ENCODE assay signal across 1 cellular context in genomic region chr10:73840403-73841301, GRCh38.
TF ChIP-seq lines count a peak whose summit lies in the region.

No MANE protein-coding gene starts in this region.

TF ChIP-seq in HepG2, 621 proteins besides CTCF, POLR2A, EP300 and RAD21 (continued from another document and continues in another):
- peak; percentile 45; the same call in 1 of the 2 replicates for TF ChIP-seq HNF1A (IDR thresholded peaks at IDR 0.05; ENCODE audit: low read depth)
- TF ChIP-seq HNF1A (CRISPR knock-in tag; IDR thresholded peaks at IDR 0.05; ENCODE audit: borderline replicate concordance) = peak; percentile 53; the same call in 1 of the 2 replicates
- TF ChIP-seq, protein P1, sequence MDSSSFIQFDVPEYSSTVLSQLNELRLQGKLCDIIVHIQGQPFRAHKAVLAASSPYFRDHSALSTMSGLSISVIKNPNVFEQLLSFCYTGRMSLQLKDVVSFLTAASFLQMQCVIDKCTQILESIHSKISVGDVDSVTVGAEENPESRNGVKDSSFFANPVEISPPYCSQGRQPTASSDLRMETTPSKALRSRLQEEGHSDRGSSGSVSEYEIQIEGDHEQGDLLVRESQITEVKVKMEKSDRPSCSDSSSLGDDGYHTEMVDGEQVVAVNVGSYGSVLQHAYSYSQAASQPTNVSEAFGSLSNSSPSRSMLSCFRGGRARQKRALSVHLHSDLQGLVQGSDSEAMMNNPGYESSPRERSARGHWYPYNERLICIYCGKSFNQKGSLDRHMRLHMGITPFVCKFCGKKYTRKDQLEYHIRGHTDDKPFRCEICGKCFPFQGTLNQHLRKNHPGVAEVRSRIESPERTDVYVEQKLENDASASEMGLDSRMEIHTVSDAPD (CRISPR knock-in tag; IDR thresholded peaks at IDR 0.05) = no peak
- no peak for TF ChIP-seq ZNF207 (IDR thresholded peaks at IDR 0.05; ENCODE audit: borderline replicate concordance)
- TF ChIP-seq ZNF143 (CRISPR knock-in tag; IDR thresholded peaks at IDR 0.05) = peak; percentile 56; the same call in 1 of the 2 replicates
- peak in 1 of 2 experiments; percentile 72; a peak in 2 of 4 replicates for TF ChIP-seq KLF16 (CRISPR knock-in tag; IDR thresholded peaks at IDR 0.05)
- TF ChIP-seq ZNF232 (CRISPR knock-in tag; IDR thresholded peaks at IDR 0.05; ENCODE audit: borderline replicate concordance) = peak; percentile 73; the same call in 1 of the 2 replicates
- TF ChIP-seq RCOR2 (CRISPR knock-in tag; IDR thresholded peaks at IDR 0.05) = peak; percentile 87
- no peak for TF ChIP-seq ZNF513 (CRISPR knock-in tag; conservative IDR thresholded peaks at IDR 0.05)
- TF ChIP-seq KDM4B (CRISPR knock-in tag; IDR thresholded peaks at IDR 0.05) = peak; percentile 19; the same call in 1 of the 2 replicates
- no peak for TF ChIP-seq RBM39 (IDR thresholded peaks at IDR 0.05; ENCODE audit: low read depth, low read length, poor library complexity, severe bottlenecking)
- TF ChIP-seq PTBP1 (IDR thresholded peaks at IDR 0.05; ENCODE audit: low read depth, low read length, poor library complexity, severe bottlenecking) = no peak
- TF ChIP-seq, protein P2, sequence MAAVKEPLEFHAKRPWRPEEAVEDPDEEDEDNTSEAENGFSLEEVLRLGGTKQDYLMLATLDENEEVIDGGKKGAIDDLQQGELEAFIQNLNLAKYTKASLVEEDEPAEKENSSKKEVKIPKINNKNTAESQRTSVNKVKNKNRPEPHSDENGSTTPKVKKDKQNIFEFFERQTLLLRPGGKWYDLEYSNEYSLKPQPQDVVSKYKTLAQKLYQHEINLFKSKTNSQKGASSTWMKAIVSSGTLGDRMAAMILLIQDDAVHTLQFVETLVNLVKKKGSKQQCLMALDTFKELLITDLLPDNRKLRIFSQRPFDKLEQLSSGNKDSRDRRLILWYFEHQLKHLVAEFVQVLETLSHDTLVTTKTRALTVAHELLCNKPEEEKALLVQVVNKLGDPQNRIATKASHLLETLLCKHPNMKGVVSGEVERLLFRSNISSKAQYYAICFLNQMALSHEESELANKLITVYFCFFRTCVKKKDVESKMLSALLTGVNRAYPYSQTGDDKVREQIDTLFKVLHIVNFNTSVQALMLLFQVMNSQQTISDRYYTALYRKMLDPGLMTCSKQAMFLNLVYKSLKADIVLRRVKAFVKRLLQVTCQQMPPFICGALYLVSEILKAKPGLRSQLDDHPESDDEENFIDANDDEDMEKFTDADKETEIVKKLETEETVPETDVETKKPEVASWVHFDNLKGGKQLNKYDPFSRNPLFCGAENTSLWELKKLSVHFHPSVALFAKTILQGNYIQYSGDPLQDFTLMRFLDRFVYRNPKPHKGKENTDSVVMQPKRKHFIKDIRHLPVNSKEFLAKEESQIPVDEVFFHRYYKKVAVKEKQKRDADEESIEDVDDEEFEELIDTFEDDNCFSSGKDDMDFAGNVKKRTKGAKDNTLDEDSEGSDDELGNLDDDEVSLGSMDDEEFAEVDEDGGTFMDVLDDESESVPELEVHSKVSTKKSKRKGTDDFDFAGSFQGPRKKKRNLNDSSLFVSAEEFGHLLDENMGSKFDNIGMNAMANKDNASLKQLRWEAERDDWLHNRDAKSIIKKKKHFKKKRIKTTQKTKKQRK (IDR thresholded peaks at IDR 0.05; ENCODE audit: low read length) = no peak
- peak; percentile 43; the same call in 1 of the 2 replicates for TF ChIP-seq ZNF761 (CRISPR knock-in tag; conservative IDR thresholded peaks at IDR 0.05)
- no peak for TF ChIP-seq TERF1 (CRISPR knock-in tag; IDR thresholded peaks at IDR 0.05)
- TF ChIP-seq AKAP8 (CRISPR knock-in tag; IDR thresholded peaks at IDR 0.05) = no peak
- peak; percentile 85 for TF ChIP-seq HDAC1 (CRISPR knock-in tag; IDR thresholded peaks at IDR 0.05)
- no peak for TF ChIP-seq ZNF121 (CRISPR knock-in tag; IDR thresholded peaks at IDR 0.05)
- TF ChIP-seq NR2F1 (CRISPR knock-in tag; IDR thresholded peaks at IDR 0.05) = peak; percentile 46 to 77; a peak in 3 of 4 replicates
- TF ChIP-seq ZNF597 (CRISPR knock-in tag; IDR thresholded peaks at IDR 0.05) = no peak
- TF ChIP-seq ZNF24 (IDR thresholded peaks at IDR 0.05) = no peak
- TF ChIP-seq ZFP82 (CRISPR knock-in tag; IDR thresholded peaks at IDR 0.05; ENCODE audit: borderline replicate concordance) = no peak
- no peak for TF ChIP-seq ZNF33A (CRISPR knock-in tag; IDR thresholded peaks at IDR 0.05; ENCODE audit: borderline replicate concordance)
- peak; percentile 64; the same call in 1 of the 2 replicates for TF ChIP-seq ZNF274 (CRISPR knock-in tag; IDR thresholded peaks at IDR 0.05)
- no peak for TF ChIP-seq JDP2 (CRISPR knock-in tag; IDR thresholded peaks at IDR 0.05; ENCODE audit: borderline replicate concordance)
- no peak for TF ChIP-seq ZNF670 (CRISPR knock-in tag; IDR thresholded peaks at IDR 0.05; ENCODE audit: borderline replicate concordance)
- TF ChIP-seq ZNF136 (CRISPR knock-in tag; IDR thresholded peaks at IDR 0.05; ENCODE audit: low read depth) = peak; percentile 79; the same call in 1 of the 2 replicates
- peak; percentile 74 for TF ChIP-seq NFYB (CRISPR knock-in tag; IDR thresholded peaks at IDR 0.05)
- no peak for TF ChIP-seq ZNF484 (CRISPR knock-in tag; IDR thresholded peaks at IDR 0.05; ENCODE audit: borderline replicate concordance, low read depth)
- peak; percentile 54; the same call in 1 of the 2 replicates for TF ChIP-seq GATAD1 (CRISPR knock-in tag; IDR thresholded peaks at IDR 0.05)
- TF ChIP-seq MBD4 (IDR thresholded peaks at IDR 0.05; ENCODE audit: borderline replicate concordance, low read length) = no peak
- TF ChIP-seq HBP1 (CRISPR knock-in tag; IDR thresholded peaks at IDR 0.05; ENCODE audit: low read depth) = no peak
- TF ChIP-seq, protein P3, sequence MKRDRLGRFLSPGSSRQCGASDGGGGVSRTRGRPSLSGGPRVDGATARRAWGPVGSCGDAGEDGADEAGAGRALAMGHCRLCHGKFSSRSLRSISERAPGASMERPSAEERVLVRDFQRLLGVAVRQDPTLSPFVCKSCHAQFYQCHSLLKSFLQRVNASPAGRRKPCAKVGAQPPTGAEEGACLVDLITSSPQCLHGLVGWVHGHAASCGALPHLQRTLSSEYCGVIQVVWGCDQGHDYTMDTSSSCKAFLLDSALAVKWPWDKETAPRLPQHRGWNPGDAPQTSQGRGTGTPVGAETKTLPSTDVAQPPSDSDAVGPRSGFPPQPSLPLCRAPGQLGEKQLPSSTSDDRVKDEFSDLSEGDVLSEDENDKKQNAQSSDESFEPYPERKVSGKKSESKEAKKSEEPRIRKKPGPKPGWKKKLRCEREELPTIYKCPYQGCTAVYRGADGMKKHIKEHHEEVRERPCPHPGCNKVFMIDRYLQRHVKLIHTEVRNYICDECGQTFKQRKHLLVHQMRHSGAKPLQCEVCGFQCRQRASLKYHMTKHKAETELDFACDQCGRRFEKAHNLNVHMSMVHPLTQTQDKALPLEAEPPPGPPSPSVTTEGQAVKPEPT (CRISPR knock-in tag; IDR thresholded peaks at IDR 0.05; ENCODE audit: low read depth) = 0 out of 2 replicates have a peak, but pooled peaks have one; percentile 35
- no peak for TF ChIP-seq EEA1 (CRISPR knock-in tag; IDR thresholded peaks at IDR 0.05; ENCODE audit: borderline replicate concordance)
- no peak for TF ChIP-seq MAZ (IDR thresholded peaks at IDR 0.05; ENCODE audit: borderline replicate concordance, low read depth, low read length)
- peak; percentile 62; the same call in 1 of the 2 replicates for TF ChIP-seq MAZ (CRISPR knock-in tag; IDR thresholded peaks at IDR 0.05; ENCODE audit: low read depth)
- TF ChIP-seq ZZZ3 (CRISPR knock-in tag; IDR thresholded peaks at IDR 0.05; ENCODE audit: borderline replicate concordance) = no peak
- TF ChIP-seq NR0B2 (CRISPR knock-in tag; IDR thresholded peaks at IDR 0.05) = no peak; the same call in 1 of the 2 replicates
- TF ChIP-seq CENPT (CRISPR knock-in tag; IDR thresholded peaks at IDR 0.05; ENCODE audit: low read depth) = no peak
- 0 out of 2 replicates have a peak, but pooled peaks have one; percentile 41 for TF ChIP-seq ONECUT2 (CRISPR knock-in tag; IDR thresholded peaks at IDR 0.05)
- peak; percentile 68 for TF ChIP-seq XRCC5 (optimal IDR thresholded peaks at IDR 0.05; ENCODE audit: low read length)
- TF ChIP-seq, protein P4, sequence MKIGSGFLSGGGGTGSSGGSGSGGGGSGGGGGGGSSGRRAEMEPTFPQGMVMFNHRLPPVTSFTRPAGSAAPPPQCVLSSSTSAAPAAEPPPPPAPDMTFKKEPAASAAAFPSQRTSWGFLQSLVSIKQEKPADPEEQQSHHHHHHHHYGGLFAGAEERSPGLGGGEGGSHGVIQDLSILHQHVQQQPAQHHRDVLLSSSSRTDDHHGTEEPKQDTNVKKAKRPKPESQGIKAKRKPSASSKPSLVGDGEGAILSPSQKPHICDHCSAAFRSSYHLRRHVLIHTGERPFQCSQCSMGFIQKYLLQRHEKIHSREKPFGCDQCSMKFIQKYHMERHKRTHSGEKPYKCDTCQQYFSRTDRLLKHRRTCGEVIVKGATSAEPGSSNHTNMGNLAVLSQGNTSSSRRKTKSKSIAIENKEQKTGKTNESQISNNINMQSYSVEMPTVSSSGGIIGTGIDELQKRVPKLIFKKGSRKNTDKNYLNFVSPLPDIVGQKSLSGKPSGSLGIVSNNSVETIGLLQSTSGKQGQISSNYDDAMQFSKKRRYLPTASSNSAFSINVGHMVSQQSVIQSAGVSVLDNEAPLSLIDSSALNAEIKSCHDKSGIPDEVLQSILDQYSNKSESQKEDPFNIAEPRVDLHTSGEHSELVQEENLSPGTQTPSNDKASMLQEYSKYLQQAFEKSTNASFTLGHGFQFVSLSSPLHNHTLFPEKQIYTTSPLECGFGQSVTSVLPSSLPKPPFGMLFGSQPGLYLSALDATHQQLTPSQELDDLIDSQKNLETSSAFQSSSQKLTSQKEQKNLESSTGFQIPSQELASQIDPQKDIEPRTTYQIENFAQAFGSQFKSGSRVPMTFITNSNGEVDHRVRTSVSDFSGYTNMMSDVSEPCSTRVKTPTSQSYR (CRISPR knock-in tag; IDR thresholded peaks at IDR 0.05; ENCODE audit: borderline replicate concordance) = peak; percentile 84; the same call in 1 of the 2 replicates
